ENCODE assay signal across 1 cellular context in genomic region chr19:39558623-39559117, GRCh38.
TF ChIP-seq lines count a peak whose summit lies in the region.

No MANE protein-coding gene starts in this region.

TF ChIP-seq in GM12878, 131 proteins besides CTCF, POLR2A, EP300 and RAD21:
- 0 out of 2 replicates have a peak, but pooled peaks have one; percentile 36 for TF ChIP-seq EED (IDR thresholded peaks at IDR 0.05; ENCODE audit: low read depth)
- TF ChIP-seq JUNB (IDR thresholded peaks at IDR 0.05), result no peak
- TF ChIP-seq NFIC (IDR thresholded peaks at IDR 0.05; ENCODE audit: low read depth, low read length), result 0 out of 2 replicates have a peak, but pooled peaks have one; percentile 23
- 0 out of 2 replicates have a peak, but pooled peaks have one; percentile 13 for TF ChIP-seq YY1 (IDR thresholded peaks at IDR 0.05; ENCODE audit: low read depth, low read length)
- 0 out of 2 replicates have a peak, but pooled peaks have one; percentile 2 for TF ChIP-seq ATF2 (IDR thresholded peaks at IDR 0.05; ENCODE audit: low read length)
- peak in 1 of 2 experiments; percentile 31; a peak in 1 of 4 replicates for TF ChIP-seq IKZF2 (IDR thresholded peaks at IDR 0.05)
- 0 out of 2 replicates have a peak, but pooled peaks have one; percentile 58 for TF ChIP-seq MTA3 (IDR thresholded peaks at IDR 0.05; ENCODE audit: borderline replicate concordance, low read length)
- TF ChIP-seq KLF5 (IDR thresholded peaks at IDR 0.05; ENCODE audit: partially characterized antibody), result no peak
- TF ChIP-seq CBX3 (IDR thresholded peaks at IDR 0.05; ENCODE audit: borderline replicate concordance, low read depth), result no peak
- TF ChIP-seq, protein P1, sequence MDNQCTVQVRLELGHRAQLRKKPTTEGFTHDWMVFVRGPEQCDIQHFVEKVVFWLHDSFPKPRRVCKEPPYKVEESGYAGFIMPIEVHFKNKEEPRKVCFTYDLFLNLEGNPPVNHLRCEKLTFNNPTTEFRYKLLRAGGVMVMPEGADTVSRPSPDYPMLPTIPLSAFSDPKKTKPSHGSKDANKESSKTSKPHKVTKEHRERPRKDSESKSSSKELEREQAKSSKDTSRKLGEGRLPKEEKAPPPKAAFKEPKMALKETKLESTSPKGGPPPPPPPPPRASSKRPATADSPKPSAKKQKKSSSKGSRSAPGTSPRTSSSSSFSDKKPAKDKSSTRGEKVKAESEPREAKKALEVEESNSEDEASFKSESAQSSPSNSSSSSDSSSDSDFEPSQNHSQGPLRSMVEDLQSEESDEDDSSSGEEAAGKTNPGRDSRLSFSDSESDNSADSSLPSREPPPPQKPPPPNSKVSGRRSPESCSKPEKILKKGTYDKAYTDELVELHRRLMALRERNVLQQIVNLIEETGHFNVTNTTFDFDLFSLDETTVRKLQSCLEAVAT (IDR thresholded peaks at IDR 0.05), result no peak
- TF ChIP-seq HDGF (IDR thresholded peaks at IDR 0.05), result peak; percentile 43; the same call in 1 of the 2 replicates
- peak; percentile 29; the same call in 1 of the 2 replicates for TF ChIP-seq FOXM1 (IDR thresholded peaks at IDR 0.05; ENCODE audit: low read depth, low read length)
- no peak for TF ChIP-seq CHD4 (IDR thresholded peaks at IDR 0.05)
